Comparison of ENCODE assay signal across 1 cellular context in genomic region chr11:115820026-115820425, GRCh38.
TF ChIP-seq lines count a peak whose summit lies in the region.

No MANE protein-coding gene starts in this region.

TF ChIP-seq in SK-N-SH, 30 proteins besides CTCF, POLR2A, EP300 and RAD21 (continued from another document):
- TF ChIP-seq USF2 (IDR thresholded peaks at IDR 0.05; ENCODE audit: borderline replicate concordance, low read depth, low read length): no peak
- no peak for TF ChIP-seq RFX5 (IDR thresholded peaks at IDR 0.05; ENCODE audit: low read length)
- no peak for TF ChIP-seq TCF12 (IDR thresholded peaks at IDR 0.05)
- TF ChIP-seq ELF1 (IDR thresholded peaks at IDR 0.05): no peak
- no peak for TF ChIP-seq TEAD4 (IDR thresholded peaks at IDR 0.05; ENCODE audit: borderline replicate concordance, insufficient read depth)
- no peak for TF ChIP-seq GABPA (IDR thresholded peaks at IDR 0.05; ENCODE audit: low read depth)
- TF ChIP-seq RXRA (IDR thresholded peaks at IDR 0.05; ENCODE audit: borderline replicate concordance, low read depth): no peak
- no peak for TF ChIP-seq YY1 (IDR thresholded peaks at IDR 0.05; ENCODE audit: low read depth)
- TF ChIP-seq EZH2phosphoT487 (IDR thresholded peaks at IDR 0.05; ENCODE audit: borderline replicate concordance, low read depth): no peak
TF ChIP-seq in SK-N-SH: peak in this region for 0.
